Comparison of ENCODE assay signal across 27 cellular contexts in genomic region chr7:158000160-158000559, GRCh38.
A peak's percentile ranks its signal among the peaks of the same experiment; 100 is the strongest.
DNase-seq lines count a peak whose midpoint lies in the region; ATAC-seq and TF ChIP-seq lines count a peak whose summit lies in the region.
"Had no signal": no experiment of that assay in that cellular context is flagged by ENCODE, and none has a peak within 500 bp of the region (broad histone marks: within the 10 kb centered on the region; RNA-seq: fewer than 3 reads in every experiment).

No MANE protein-coding gene starts in this region.

- H3K4me1 Mint-ChIP-seq in stimulated activated effector memory CD8-positive, alpha-beta T cell treated with anti-CD3 and anti-CD28 coated beads, Interleukin-12 subunit alpha, Interleukin-12 subunit beta, amount 100 ng/mL, for 72 hours = no peaks in the 10 kb centered on the region
- H3K4me1 Mint-ChIP-seq: CD4-positive, CD25-positive, alpha-beta regulatory T cell; central memory CD8-positive, alpha-beta T cell; memory B cell; stimulated activated memory B cell treated with anti-CD40 and anti-IgM and Interleukin-4, amounts not matched to agents 10 μg/mL and 1 μg/mL and 100 μg/mL, for 72 hours; T-helper 17 cell had no signal

- no peak overlapping the region for H3K27ac Mint-ChIP-seq in stimulated activated effector memory CD8-positive, alpha-beta T cell treated with anti-CD3 and anti-CD28 coated beads, Interleukin-12 subunit alpha, Interleukin-12 subunit beta, amount 100 ng/mL, for 72 hours
- H3K27ac Mint-ChIP-seq: activated naive CD8-positive, alpha-beta T cell treated with anti-CD3 and anti-CD28 coated beads, Interleukin-2, amount 10 ng/mL, durations not matched to agents 7 days and 5 days; activated T-helper 2 cell treated with anti-CD3 and anti-CD28 coated beads, Interferon-gamma antibody, Interleukin-2, Interleukin-4, amounts not matched to agents 10 μg/mL and 5 μg/mL and 100 μg/mL, durations not matched to agents 14 hours and 24 hours and 36 hours; CD4-positive, CD25-positive, alpha-beta regulatory T cell; memory B cell; stimulated activated memory B cell treated with anti-CD40 and anti-IgM and Interleukin-4, amounts not matched to agents 10 μg/mL and 1 μg/mL and 100 μg/mL, for 72 hours; T-helper 17 cell had no signal

- no peaks in the 10 kb centered on the region for H3K27me3 ChIP-seq in right atrium auricular region
- H3K27me3 ChIP-seq: dorsolateral prefrontal cortex, SJSA1 had no signal

- DNase-seq in DMS79 (lab: John Stamatoyannopoulos, UW) = peak; percentile 95
- peak; percentile 38 for DNase-seq in LoVo (ENCODE audit: low spot score)
- peak; percentile 61 for DNase-seq in NCI-H2196 (lab: John Stamatoyannopoulos, UW; ENCODE audit: unreplicated experiment)
- DNase-seq in SW480 (ENCODE audit: low spot score) = peak; percentile 64
- no peak for DNase-seq in stimulated activated effector memory CD8-positive, alpha-beta T cell treated with anti-CD3 and anti-CD28 coated beads, Interleukin-12 subunit alpha, Interleukin-12 subunit beta, amount 100 ng/mL, for 72 hours (ENCODE audit: low spot score in 2 of 2)
- DNase-seq in NCI-H526 treated with DMSO at 0.1 percent for 48 hours (lab: John Stamatoyannopoulos, UW) = no peak
- no peak for DNase-seq in activated naive CD4-positive, alpha-beta T cell (lab: John Stamatoyannopoulos, UW)
- DNase-seq in right atrium auricular region (ENCODE audit: low spot score) = no peak
- DNase-seq: activated CD4-positive, alpha-beta T cell treated with anti-CD3 and anti-CD28 coated beads, Interleukin-2, amount 50 U/mL, for 4 hours; activated CD8-positive, alpha-beta memory T cell treated with anti-CD3 and anti-CD28 coated beads, Interleukin-2, amount 50 U/mL, for 4 hours; activated naive CD8-positive, alpha-beta T cell treated with anti-CD3 and anti-CD28 coated beads, Interleukin-2, amount 10 ng/mL, durations not matched to agents 7 days and 5 days; CD4-positive, CD25-positive, alpha-beta regulatory T cell; DND-41; heart left ventricle; left cardiac atrium; NCI-H1436; NCI-H774; stimulated activated CD4-positive, alpha-beta T cell treated with anti-CD3 and anti-CD28 coated beads, Interleukin-2, amount 100 ng/mL, for 24 hours; T-helper 17 cell; WERI-Rb-1 had no signal

- no peaks in the 10 kb centered on the region for H3K36me3 ChIP-seq in right atrium auricular region
- H3K36me3 ChIP-seq: heart left ventricle, SJSA1, WERI-Rb-1 had no signal

- ATAC-seq in stimulated activated effector memory CD8-positive, alpha-beta T cell treated with anti-CD3 and anti-CD28 coated beads, Interleukin-12 subunit alpha, Interleukin-12 subunit beta, amount 100 ng/mL, for 72 hours = no peak
- ATAC-seq: heart left ventricle; left cardiac atrium; stimulated activated memory B cell treated with anti-CD40 and anti-IgM and Interleukin-4, amounts not matched to agents 10 μg/mL and 1 μg/mL and 100 μg/mL, for 72 hours; T-helper 17 cell had no signal

- H3K9me3 Mint-ChIP-seq in stimulated activated effector memory CD8-positive, alpha-beta T cell treated with anti-CD3 and anti-CD28 coated beads, Interleukin-12 subunit alpha, Interleukin-12 subunit beta, amount 100 ng/mL, for 72 hours = no peaks in the 10 kb centered on the region
- H3K9me3 Mint-ChIP-seq: activated naive CD8-positive, alpha-beta T cell treated with anti-CD3 and anti-CD28 coated beads, Interleukin-2, amount 10 ng/mL, durations not matched to agents 7 days and 5 days; activated T-helper 2 cell treated with anti-CD3 and anti-CD28 coated beads, Interferon-gamma antibody, Interleukin-2, Interleukin-4, amounts not matched to agents 10 μg/mL and 5 μg/mL and 100 μg/mL, durations not matched to agents 14 hours and 24 hours and 36 hours; CD4-positive, CD25-positive, alpha-beta regulatory T cell; central memory CD8-positive, alpha-beta T cell; memory B cell had no signal

- no peaks in the 10 kb centered on the region for H3K9me3 ChIP-seq in right atrium auricular region

- H3K4me3 ChIP-seq in right atrium auricular region = no peak overlapping the region
- H3K4me3 ChIP-seq: dorsolateral prefrontal cortex, heart left ventricle, SJSA1, skin epidermis had no signal

- no peaks in the 10 kb centered on the region for H3K36me3 Mint-ChIP-seq in stimulated activated effector memory CD8-positive, alpha-beta T cell treated with anti-CD3 and anti-CD28 coated beads, Interleukin-12 subunit alpha, Interleukin-12 subunit beta, amount 100 ng/mL, for 72 hours
- H3K36me3 Mint-ChIP-seq: activated naive CD8-positive, alpha-beta T cell treated with anti-CD3 and anti-CD28 coated beads, Interleukin-2, amount 10 ng/mL, durations not matched to agents 7 days and 5 days; CD4-positive, CD25-positive, alpha-beta regulatory T cell; memory B cell; stimulated activated memory B cell treated with anti-CD40 and anti-IgM and Interleukin-4, amounts not matched to agents 10 μg/mL and 1 μg/mL and 100 μg/mL, for 72 hours had no signal

- H3K27ac ChIP-seq in right atrium auricular region = no peak overlapping the region
- H3K27ac ChIP-seq: dorsolateral prefrontal cortex, heart left ventricle, SJSA1, skin epidermis, WERI-Rb-1 had no signal

- H3K4me1 ChIP-seq in right atrium auricular region = no peaks in the 10 kb centered on the region
- H3K4me1 ChIP-seq: SJSA1 had no signal

- H3K4me3 Mint-ChIP-seq in stimulated activated effector memory CD8-positive, alpha-beta T cell treated with anti-CD3 and anti-CD28 coated beads, Interleukin-12 subunit alpha, Interleukin-12 subunit beta, amount 100 ng/mL, for 72 hours = no peak overlapping the region
- H3K4me3 Mint-ChIP-seq: activated naive CD8-positive, alpha-beta T cell treated with anti-CD3 and anti-CD28 coated beads, Interleukin-2, amount 10 ng/mL, durations not matched to agents 7 days and 5 days; CD4-positive, CD25-positive, alpha-beta regulatory T cell; central memory CD8-positive, alpha-beta T cell; memory B cell; stimulated activated memory B cell treated with anti-CD40 and anti-IgM and Interleukin-4, amounts not matched to agents 10 μg/mL and 1 μg/mL and 100 μg/mL, for 72 hours; T-helper 17 cell had no signal

- no peak for TF ChIP-seq CTCF in right atrium auricular region (IDR thresholded peaks at IDR 0.05)

Comparison
In these comparisons a context has a peak if more than half of its experiments do, and no peak if none do; other contexts are left out.
1. DNase-seq: peak in DMS79 (single experiment), LoVo (single experiment), NCI-H2196 (single experiment) and SW480 (single experiment); none in stimulated activated effector memory CD8-positive, alpha-beta T cell treated with anti-CD3 and anti-CD28 coated beads, Interleukin-12 subunit alpha, Interleukin-12 subunit beta, amount 100 ng/mL, for 72 hours (0 of 2), NCI-H526 treated with DMSO at 0.1 percent for 48 hours (single experiment), activated naive CD4-positive, alpha-beta T cell (0 of 4) and right atrium auricular region (single experiment).